In genomic region chr5:56951946-56952691, GRCh38 we compare ENCODE assay signal across 8 cellular contexts. TPM values are rescaled to one million over a fixed set of nuclear protein-coding genes. Genes with fewer than 3 reads are reported as not detected.
DNase-seq lines count a peak whose midpoint lies in the region; ATAC-seq and TF ChIP-seq lines count a peak whose summit lies in the region.

TSS of gene MIER3 (minus strand) at chr5:56952123. CDS start at chr5:56952102, 21 bp downstream.

- H3K27ac ChIP-seq in HUES64 (ENCODE audit: low read depth, low read length) (peak within 1 kb of the TSS; percentile 61), subcutaneous abdominal adipose tissue (ENCODE audit: low read depth, low read length) (peak within 1 kb of the TSS; percentile 81)

- H3K36me3 ChIP-seq in HUES64 (ENCODE audit: insufficient read depth, low read length), result peaks cover 28% of the 10 kb centered on the region
- peaks cover 13% of the 10 kb centered on the region for H3K36me3 ChIP-seq in neuron (ENCODE audit: insufficient read depth, low read length)
- peaks cover 0 to 9% (median 0%) of the 10 kb centered on the region in 5 donors for H3K36me3 ChIP-seq in subcutaneous abdominal adipose tissue (ENCODE audit: control insufficient read depth in 5 of 5, insufficient read depth in 5 of 5, low read length in 5 of 5)

- peak within 1 kb of the TSS; percentile 70 for H2AFZ ChIP-seq in neuron (ENCODE audit: low read depth, low read length)

- H3K9ac ChIP-seq in HUES64 (ENCODE audit: low read depth, low read length) (peak within 1 kb of the TSS; percentile 87), subcutaneous abdominal adipose tissue (ENCODE audit: low read length in 5 of 5) (peak within 1 kb of the TSS; percentile 82 to 86 (median 82))

- H3K27me3 ChIP-seq in HUES64 (ENCODE audit: insufficient read depth, low read length), result peaks cover 23% of the 10 kb centered on the region
- H3K27me3 ChIP-seq in neuron (ENCODE audit: insufficient read depth, low read length), result no peaks in the 10 kb centered on the region
- H3K27me3 ChIP-seq in subcutaneous abdominal adipose tissue (ENCODE audit: control insufficient read depth in 5 of 5, insufficient read depth in 4 of 5, low read length in 5 of 5), result no peaks in the 10 kb centered on the region

- DNase-seq in DMS114 treated with DMSO at 0.1 percent for 48 hours (lab: John Stamatoyannopoulos, UW; ENCODE audit: unreplicated experiment) (peak; percentile 39), foreskin fibroblast (peak; percentile 73 to 93)
- peak; percentile 72 for DNase-seq in activated effector memory CD4-positive, alpha-beta T cell treated with Interleukin-2 at 50 U/mL for 16 hours

- no peaks in the 10 kb centered on the region for H3K9me3 ChIP-seq in HUES64 (ENCODE audit: insufficient read depth, low read depth, low read length)
- H3K9me3 ChIP-seq in neuron (ENCODE audit: low read length), result no peaks in the 10 kb centered on the region
- no peaks in the 10 kb centered on the region for H3K9me3 ChIP-seq in subcutaneous abdominal adipose tissue (ENCODE audit: control insufficient read depth in 5 of 5, low read length in 5 of 5)

- ATAC-seq in GM21447 (IDR thresholded peaks at IDR 0.05; ENCODE audit: unreplicated experiment), result peak; percentile 84

- under 1% methylated on average over 89 of the region's 89 CpGs for WGBS in HUES64

- TF ChIP-seq POLR2A in Raji (IDR thresholded peaks at IDR 0.05; ENCODE audit: insufficient read depth, low read depth, low read length), result peak; percentile 51; the same call in 1 of the 2 replicates

- H3K4me1 ChIP-seq in HUES64 (ENCODE audit: insufficient read depth, low read length) (peaks cover 6% of the 10 kb centered on the region), neuron (ENCODE audit: insufficient read depth, low read length) (peaks cover 8% of the 10 kb centered on the region), subcutaneous abdominal adipose tissue (ENCODE audit: control insufficient read depth in 5 of 5, insufficient read depth in 5 of 5, low read length in 5 of 5) (peaks cover 0 to 27% (median 21%) of the 10 kb centered on the region in 5 donors)

- H3K4me3 ChIP-seq in HUES64 (ENCODE audit: low read length) (peak within 1 kb of the TSS; percentile 68), foreskin fibroblast (ENCODE audit: low read depth in 1 of 2, low read length in 2 of 2) (peak within 1 kb of the TSS; percentile 79 to 81), neuron (ENCODE audit: low read length) (peak within 1 kb of the TSS; percentile 53), subcutaneous abdominal adipose tissue (ENCODE audit: low read depth in 1 of 5, low read length in 5 of 5) (peak within 1 kb of the TSS; percentile 76 to 88 (median 85))

- TF ChIP-seq CTCF in foreskin fibroblast (IDR thresholded peaks at IDR 0.05; ENCODE audit: low read depth, low read length), result no peak

RNA-seq across cellular contexts. Expression of gene MIER3, which starts in this region (rescaled TPM):
- polyA plus RNA-seq in HUES64 (2013, experiment 1 of 2), result 15.1 TPM
- 15.1 TPM for polyA plus RNA-seq in HUES64 (2013, experiment 2 of 2)

Comparison
In these comparisons a context has a peak if more than half of its experiments do, and no peak if none do; other contexts are left out.
1. Peak in every context shown above with its lines: DNase-seq, ATAC-seq, H3K4me3 ChIP-seq and H3K27ac ChIP-seq.